In the genomic region with DNA sequence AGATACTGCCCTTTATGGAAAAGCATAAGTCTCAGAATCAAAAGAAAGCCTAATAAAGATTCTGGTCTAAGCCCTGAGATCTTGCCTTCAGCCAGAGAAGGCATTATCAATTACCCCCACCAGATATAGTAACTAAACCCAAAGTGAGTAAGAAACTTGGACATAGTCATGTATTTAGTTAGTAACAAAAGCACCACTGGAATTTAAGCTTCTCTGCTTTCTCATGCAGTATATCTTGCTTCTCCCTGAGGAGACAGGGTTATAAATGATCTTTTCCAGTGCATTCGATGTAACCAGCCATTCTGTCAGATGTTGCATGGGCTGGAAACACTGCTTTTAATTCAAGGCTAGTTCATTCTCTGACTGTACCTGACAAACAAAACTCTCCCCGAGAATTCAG, we compare ENCODE assay signal across 25 cellular contexts.
"Had no signal": no experiment of that assay in that cellular context is flagged by ENCODE, and none has a peak within 500 bp of the region (broad histone marks: within the 10 kb centered on the region; RNA-seq: fewer than 3 reads in every experiment).

No MANE protein-coding gene starts in this region.

- H3K36me3 ChIP-seq: brain microvascular endothelial cell, cardiac muscle cell, MG63, SJSA1 had no signal

- H3K27me3 Mint-ChIP-seq: activated naive CD8-positive, alpha-beta T cell treated with anti-CD3 and anti-CD28 coated beads, Interleukin-2, amount 50 U/mL, for 24 hours had no signal

- ATAC-seq: activated naive CD4-positive, alpha-beta T cell treated with anti-CD3 and anti-CD28 coated beads, Interleukin-2, amount 50 U/mL, for 72 hours; activated naive CD8-positive, alpha-beta T cell treated with anti-CD3 and anti-CD28 coated beads, Interleukin-2, amount 50 U/mL, for 24 hours; activated T-cell treated with anti-CD3 and anti-CD28 coated beads, Interleukin-2, amount 50 U/mL, for 4 hours; SK-N-SH treated with all-trans-retinoic acid at 6 μM for 48 hours had no signal

- H3K4me3 Mint-ChIP-seq: activated naive CD8-positive, alpha-beta T cell treated with anti-CD3 and anti-CD28 coated beads, Interleukin-2, amount 50 U/mL, for 24 hours; activated T-cell treated with anti-CD3 and anti-CD28 coated beads, Interleukin-2, amount 50 U/mL, for 4 hours; T-helper 2 cell treated with Interferon-gamma antibody and Interleukin-4, amounts not matched to agents 5 μg/mL and 100 μg/mL, for 36 hours had no signal

- H3K27ac ChIP-seq: brain microvascular endothelial cell, cardiac muscle cell, SJSA1 had no signal

- H3K27me3 ChIP-seq: brain microvascular endothelial cell, SJSA1 had no signal

- H3K4me1 Mint-ChIP-seq: activated naive CD8-positive, alpha-beta T cell treated with anti-CD3 and anti-CD28 coated beads, Interleukin-2, amount 50 U/mL, for 24 hours had no signal

- H3K36me3 Mint-ChIP-seq: activated naive CD4-positive, alpha-beta T cell treated with anti-CD3 and anti-CD28 coated beads, Interleukin-2, amount 50 U/mL, for 72 hours had no signal

- H3K27ac Mint-ChIP-seq: activated naive CD4-positive, alpha-beta T cell treated with anti-CD3 and anti-CD28 coated beads, Interleukin-2, amount 50 U/mL, for 72 hours; activated naive CD8-positive, alpha-beta T cell treated with anti-CD3 and anti-CD28 coated beads, Interleukin-2, amount 50 U/mL, for 24 hours; T-helper 2 cell treated with Interferon-gamma antibody and Interleukin-4, amounts not matched to agents 5 μg/mL and 100 μg/mL, for 36 hours had no signal

- FAIRE-seq: RCC 7860 had no signal

- H3K9me3 ChIP-seq: MG63, SJSA1 had no signal

- H3K4me3 ChIP-seq: cardiac muscle cell, MG63, SJSA1 had no signal

- H3K4me1 ChIP-seq: SJSA1 had no signal

- H3K9me3 Mint-ChIP-seq: activated naive CD8-positive, alpha-beta T cell treated with anti-CD3 and anti-CD28 coated beads, Interleukin-2, amount 50 U/mL, for 24 hours; T-helper 2 cell treated with Interferon-gamma antibody and Interleukin-4, amounts not matched to agents 5 μg/mL and 100 μg/mL, for 36 hours had no signal

- DNase-seq: activated CD4-positive, alpha-beta T cell treated with anti-CD3 and anti-CD28 coated beads for 48 hours; activated CD4-positive, alpha-beta T cell treated with anti-CD3 and anti-CD28 coated beads, Interleukin-2, amount 50 U/mL, for 48 hours; activated CD4-positive, CD25-positive, alpha-beta regulatory T cell treated with anti-CD3 and anti-CD28 coated beads, Interleukin-2, amount 50 U/mL, for 72 hours; activated effector memory CD4-positive, alpha-beta T cell treated with anti-CD3 and anti-CD28 coated beads, Interleukin-2, amount 50 U/mL, for 16 hours; activated naive CD4-positive, alpha-beta T cell treated with Interleukin-2 at 50 U/mL for 16 hours; activated naive CD8-positive, alpha-beta T cell treated with anti-CD3 and anti-CD28 coated beads, Interleukin-2, amount 50 U/mL, for 24 hours; activated T-cell treated with anti-CD3 and anti-CD28 coated beads, Interleukin-2, amount 50 U/mL, for 4 hours; amygdala; brain microvascular endothelial cell; MG63; MV-4-11; NCI-H1092 treated with DMSO at 0.1 percent for 48 hours; NCI-H1417 treated with DMSO at 0.1 percent for 48 hours; NCI-H1694 treated with DMSO at 0.1 percent for 48 hours; NCI-H2029 treated with DMSO at 0.1 percent for 48 hours; NCI-H446; NCI-H524; SHP77; SW 1271 had no signal
